In genomic region chr16:54974391-54974790, GRCh38 we compare ENCODE assay signal across 2 cellular contexts.
TF ChIP-seq lines count a peak whose summit lies in the region.

No MANE protein-coding gene starts in this region.

TF ChIP-seq in HEK293, 187 proteins besides CTCF, POLR2A, EP300 and RAD21 (continued from another document and continues in another):
- TF ChIP-seq ZBTB26 (tag by site-specific recombination; optimal IDR thresholded peaks at IDR 0.05), result no peak
- no peak for TF ChIP-seq ZBTB6 (tag by site-specific recombination; IDR thresholded peaks at IDR 0.05)
- no peak for TF ChIP-seq ZNF211 (tag by site-specific recombination; IDR thresholded peaks at IDR 0.05; ENCODE audit: low read depth)
- TF ChIP-seq ZSCAN23 (tag by site-specific recombination; IDR thresholded peaks at IDR 0.05), result no peak
- 0 out of 2 replicates have a peak, but pooled peaks have one; percentile 27 for TF ChIP-seq ZNF843 (tag by site-specific recombination; IDR thresholded peaks at IDR 0.05)
- TF ChIP-seq ZNF747 (tag by site-specific recombination; IDR thresholded peaks at IDR 0.05), result no peak
- no peak for TF ChIP-seq ZNF169 (tag by site-specific recombination; IDR thresholded peaks at IDR 0.05)
- no peak for TF ChIP-seq ZNF548 (tag by site-specific recombination; IDR thresholded peaks at IDR 0.05)
- TF ChIP-seq ZNF416 (tag by site-specific recombination; IDR thresholded peaks at IDR 0.05), result no peak
- TF ChIP-seq ZNF654 (tag by site-specific recombination; IDR thresholded peaks at IDR 0.05; ENCODE audit: low read depth), result no peak
- no peak for TF ChIP-seq ZNF354C (tag by site-specific recombination; IDR thresholded peaks at IDR 0.05; ENCODE audit: borderline replicate concordance, low read depth)
- peak; percentile 55 for TF ChIP-seq PRDM6 (tag by site-specific recombination; IDR thresholded peaks at IDR 0.05)
- no peak for TF ChIP-seq ZFP69B (tag by site-specific recombination; IDR thresholded peaks at IDR 0.05)
- no peak for TF ChIP-seq ZNF221 (tag by site-specific recombination; IDR thresholded peaks at IDR 0.05; ENCODE audit: borderline replicate concordance)
- TF ChIP-seq TRIM28 (IDR thresholded peaks at IDR 0.05; ENCODE audit: borderline replicate concordance, low read length), result peak; percentile 80; the same call in 1 of the 2 replicates
- no peak for TF ChIP-seq ZNF335 (tag by site-specific recombination; conservative IDR thresholded peaks at IDR 0.05)
- no peak for TF ChIP-seq ZNF362 (tag by site-specific recombination; IDR thresholded peaks at IDR 0.05)
- TF ChIP-seq ZBTB1 (tag by site-specific recombination; IDR thresholded peaks at IDR 0.05), result no peak
- peak; percentile 62; the same call in 1 of the 2 replicates for TF ChIP-seq SP7 (tag by site-specific recombination; IDR thresholded peaks at IDR 0.05)
- no peak for TF ChIP-seq ZNF585B (tag by site-specific recombination; IDR thresholded peaks at IDR 0.05)
- no peak for TF ChIP-seq ATF2 (tag by site-specific recombination; IDR thresholded peaks at IDR 0.05; ENCODE audit: low read depth)
- TF ChIP-seq GLIS1 (tag by site-specific recombination; IDR thresholded peaks at IDR 0.05), result peak; percentile 52
- TF ChIP-seq FEZF1 (tag by site-specific recombination; IDR thresholded peaks at IDR 0.05), result no peak
- no peak for TF ChIP-seq ZNF488 (tag by site-specific recombination; IDR thresholded peaks at IDR 0.05)
- TF ChIP-seq ZNF292 (tag by site-specific recombination; IDR thresholded peaks at IDR 0.05; ENCODE audit: borderline replicate concordance, low read depth), result no peak
- peak; percentile 81 for TF ChIP-seq ZFHX2 (tag by site-specific recombination; conservative IDR thresholded peaks at IDR 0.05)
- no peak for TF ChIP-seq REPIN1 (tag by site-specific recombination; IDR thresholded peaks at IDR 0.05; ENCODE audit: low read depth)
- TF ChIP-seq ZFP37 (tag by site-specific recombination; IDR thresholded peaks at IDR 0.05), result no peak
- TF ChIP-seq EGR2 (tag by site-specific recombination; IDR thresholded peaks at IDR 0.05; ENCODE audit: low read depth), result peak; percentile 77

TF ChIP-seq in K562, 482 proteins besides CTCF, POLR2A, EP300 and RAD21 (continued from another document):
- TF ChIP-seq TCFL5 (CRISPR knock-in tag; conservative IDR thresholded peaks at IDR 0.05) (no peak), TCF15 (CRISPR knock-in tag; IDR thresholded peaks at IDR 0.05) (no peak)
